8 cellular contexts compared by ENCODE assay signal in the genomic region with DNA sequence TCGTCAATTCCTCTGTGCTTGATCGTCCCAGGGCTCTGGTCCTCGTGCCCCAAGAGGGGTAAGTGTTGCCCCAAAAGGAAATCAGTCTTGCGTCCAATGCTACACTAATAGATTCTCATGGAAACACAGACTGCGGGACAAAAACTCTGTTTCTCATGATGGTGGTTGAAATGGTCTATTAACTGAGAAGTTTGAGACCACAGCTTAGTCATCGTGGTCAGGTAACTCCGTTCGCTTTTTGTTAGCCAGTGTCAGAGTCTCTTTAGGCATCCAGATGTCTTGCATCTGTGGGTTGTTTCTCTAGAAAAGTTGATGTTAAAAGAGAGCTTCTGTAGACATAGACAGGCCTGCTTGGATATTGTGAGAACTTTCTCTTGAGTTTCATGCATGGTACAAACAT.
DNase-seq lines count a peak whose midpoint lies in the region; ATAC-seq and TF ChIP-seq lines count a peak whose summit lies in the region.

No MANE protein-coding gene starts in this region.

- no peak overlapping the region for H2BK120ac ChIP-seq in IMR-90 (ENCODE audit: low read depth, low read length)
- H2BK120ac ChIP-seq in H9 (ENCODE audit: low read depth, low read length, poor library complexity, severe bottlenecking): no peak overlapping the region

- TF ChIP-seq EP300 in SK-N-SH (IDR thresholded peaks at IDR 0.05; ENCODE audit: borderline replicate concordance in 1 of 2, low read depth in 1 of 2, low read length in 1 of 2): no peak

- H3K9me3 ChIP-seq in IMR-90 (ENCODE audit: control insufficient read depth, insufficient read depth, low read length): no peaks in the 10 kb centered on the region
- H3K9me3 ChIP-seq in neutrophil: peaks cover 8% of the 10 kb centered on the region
- no peaks in the 10 kb centered on the region for H3K9me3 ChIP-seq in H9 (ENCODE audit: control insufficient read depth, low read depth, low read length)
- H3K9me3 ChIP-seq in SK-N-SH: no peaks in the 10 kb centered on the region

- H3K9ac ChIP-seq in IMR-90 (ENCODE audit: low read depth, low read length) (no peak overlapping the region), H9 (ENCODE audit: extremely low read depth, insufficient read length, low read length) (no peak overlapping the region), SK-N-SH (no peak overlapping the region)

- peak overlapping the region; percentile 48 for H3K27ac Mint-ChIP-seq in activated CD4-positive, alpha-beta T cell treated with anti-CD3 and anti-CD28 coated beads for 36 hours
- H3K27ac Mint-ChIP-seq in H9: peak overlapping the region in 1 of 3 experiments; percentile 3; a peak in 2 of 7 replicates

- peak; percentile 49 for ATAC-seq in activated CD4-positive, alpha-beta T cell treated with anti-CD3 and anti-CD28 coated beads for 36 hours
- ATAC-seq in IMR-90 (ENCODE audit: low read depth): no peak

- H2BK20ac ChIP-seq in IMR-90 (ENCODE audit: low read depth, low read length) (no peak overlapping the region), H9 (ENCODE audit: low read depth, low read length, poor library complexity, severe bottlenecking) (no peak overlapping the region)

- H2AK5ac ChIP-seq in IMR-90 (ENCODE audit: low read depth, low read length): no peak overlapping the region
- H2AK5ac ChIP-seq in H9 (ENCODE audit: insufficient read length, low read length): no peak overlapping the region

- no peak overlapping the region for H2BK12ac ChIP-seq in H9 (ENCODE audit: insufficient read length, low read depth, low read length)

- in situ Hi-C loops in IMR-90 (cut with MboI; ENCODE audit: low sequenced_read_pairs): no loop called here

- H3K4me3 Mint-ChIP-seq in activated CD4-positive, alpha-beta T cell treated with anti-CD3 and anti-CD28 coated beads for 36 hours: no peak overlapping the region
- H3K4me3 Mint-ChIP-seq in H9: no peak overlapping the region

- H3K9me2 ChIP-seq in SK-N-SH: no peaks in the 10 kb centered on the region

- CTCF ChIA-PET in activated CD4-positive, alpha-beta T cell treated with anti-CD3 and anti-CD28 coated beads for 36 hours (lab: Charles Lee): interaction anchor here (1.0 kb wide), 1 partner anchor 19 kb away, joined by 4 read pairs; no protein-coding TSS in a partner anchor
- CTCF ChIA-PET in IMR-90 (lab: Yijun Ruan, JAX): no interaction called here
- CTCF ChIA-PET in SK-N-SH (lab: Yijun Ruan, JAX): no interaction called here

- no peak overlapping the region for H3K14ac ChIP-seq in IMR-90 (replicated peaks; ENCODE audit: low read depth, low read length)
- H3K14ac ChIP-seq in H9 (ENCODE audit: insufficient read depth, low read length): no peak overlapping the region

- intact Hi-C loops in activated CD4-positive, alpha-beta T cell treated with anti-CD3 and anti-CD28 coated beads for 36 hours (cut with DNase I, micrococcal nuclease): no loop called here
- intact Hi-C loops in IMR-90 (cut with micrococcal nuclease): no loop called here

- H3K27ac ChIP-seq in IMR-90 (ENCODE audit: insufficient read depth, low read length) (no peak overlapping the region), neutrophil (peak overlapping the region; percentile 34), H9 (ENCODE audit: insufficient read length, low read depth, low read length) (no peak overlapping the region), SK-N-SH (ENCODE audit: low read depth in 2 of 2, low read length in 1 of 2) (no peak overlapping the region)

- H3K79me1 ChIP-seq in IMR-90 (ENCODE audit: low read depth in 1 of 2, low read length in 2 of 2) (no peaks in the 10 kb centered on the region), H9 (ENCODE audit: insufficient read depth, low read depth, low read length, poor library complexity, severe bottlenecking) (no peaks in the 10 kb centered on the region)

- TF ChIP-seq CTCF in IMR-90 (conservative IDR thresholded peaks at IDR 0.05; ENCODE audit: low read depth, low read length) (no peak), neutrophil (IDR thresholded peaks at IDR 0.05) (no peak), H9 (conservative IDR thresholded peaks at IDR 0.05) (no peak), SK-N-SH (IDR thresholded peaks at IDR 0.05) (no peak)

- H3K56ac ChIP-seq in IMR-90 (ENCODE audit: extremely low read depth, insufficient read depth, low read length) (no peak overlapping the region), H9 (ENCODE audit: insufficient read length, low read depth, low read length) (no peak overlapping the region)

- H3K4me1 Mint-ChIP-seq in activated CD4-positive, alpha-beta T cell treated with anti-CD3 and anti-CD28 coated beads for 36 hours: peaks cover 26% of the 10 kb centered on the region
- H3K4me1 Mint-ChIP-seq in H9: peaks cover 0 to 3% of the 10 kb centered on the region in 2 experiments; a peak in 2 of 4 replicates

- BruUV-seq in IMR-90 (replicated peaks; lab: Mats Ljungman, UMichigan): no TSS peak

- dilution Hi-C loops in IMR-90 (cut with HindIII; ENCODE audit: low sequenced_read_pairs, unreplicated experiment): no loop called here

- H3T11ph ChIP-seq in H9 (ENCODE audit: low read length): no peak overlapping the region

- H3K4me1 ChIP-seq in IMR-90 (ENCODE audit: control insufficient read depth, insufficient read depth, low read length): no peaks in the 10 kb centered on the region
- H3K4me1 ChIP-seq in neutrophil (ENCODE audit: control insufficient read depth in 1 of 2, insufficient read depth in 1 of 2, low read depth in 1 of 2, low read length in 1 of 2): no peaks in the 10 kb centered on the region
- H3K4me1 ChIP-seq in H9 (ENCODE audit: insufficient read depth, low read length): no peaks in the 10 kb centered on the region
- H3K4me1 ChIP-seq in SK-N-SH (ENCODE audit: control insufficient read depth in 1 of 2, insufficient read depth in 2 of 2, low read depth in 1 of 2, low read length in 1 of 2): peaks cover 0 to 22% of the 10 kb centered on the region in 2 experiments; a peak in 2 of 4 replicates

- no peak for TF ChIP-seq RAD21 in IMR-90 (IDR thresholded peaks at IDR 0.05; ENCODE audit: low read length)
- TF ChIP-seq RAD21 in SK-N-SH (IDR thresholded peaks at IDR 0.05; ENCODE audit: low read length): no peak

- H3F3A ChIP-seq in SK-N-SH (replicated peaks; ENCODE audit: insufficient read depth): no peaks in the 10 kb centered on the region

- peaks cover 48% of the 10 kb centered on the region for H3K36me3 Mint-ChIP-seq in activated CD4-positive, alpha-beta T cell treated with anti-CD3 and anti-CD28 coated beads for 36 hours (ENCODE audit: low read depth)
- peaks cover 22 to 82% (median 64%) of the 10 kb centered on the region in 3 experiments; a peak in 6 of 7 replicates for H3K36me3 Mint-ChIP-seq in H9 (ENCODE audit: insufficient read depth in 1 of 3, low read depth in 3 of 3)

- H3K18ac ChIP-seq in IMR-90 (ENCODE audit: low read depth, low read length) (no peak overlapping the region), H9 (ENCODE audit: insufficient read length, low read depth, low read length) (no peak overlapping the region)

- no peak overlapping the region for H3K4me3 ChIP-seq in IMR-90 (ENCODE audit: insufficient read depth, low read depth, low read length)
- H3K4me3 ChIP-seq in neutrophil (ENCODE audit: low read depth in 1 of 2, low read length in 1 of 2): no peak overlapping the region
- H3K4me3 ChIP-seq in SK-N-SH (ENCODE audit: low read depth in 2 of 2, low read length in 1 of 2): no peak overlapping the region

- no peak overlapping the region for H3K4ac ChIP-seq in IMR-90 (ENCODE audit: low read depth, low read length)
- H3K4ac ChIP-seq in H9 (ENCODE audit: low read depth, low read length): no peak overlapping the region

- POLR2A ChIA-PET in activated CD4-positive, alpha-beta T cell treated with anti-CD3 and anti-CD28 coated beads for 36 hours (lab: Charles Lee): interaction anchor here (0.7 kb wide), 1 partner anchor 16 kb away, joined by 3 read pairs; no protein-coding TSS in a partner anchor
- POLR2A ChIA-PET in IMR-90 (lab: Charles Lee; ENCODE audit: unreplicated experiment): no interaction called here
- POLR2A ChIA-PET in SK-N-SH (lab: Yijun Ruan, JAX): no interaction called here

- H2BK5ac ChIP-seq in IMR-90 (ENCODE audit: low read depth, low read length, poor library complexity, severe bottlenecking) (no peak overlapping the region), H9 (ENCODE audit: insufficient read length, low read length) (no peak overlapping the region)

- H2AFZ ChIP-seq in IMR-90 (replicated peaks; ENCODE audit: low read length, poor library complexity) (no peak overlapping the region), H9 (ENCODE audit: low read length) (no peak overlapping the region), SK-N-SH (ENCODE audit: low read depth) (no peak overlapping the region)

- H3K79me2 ChIP-seq in H9 (ENCODE audit: insufficient read depth, low read length) (no peaks in the 10 kb centered on the region), SK-N-SH (ENCODE audit: insufficient read depth) (no peaks in the 10 kb centered on the region)

- H3K4me2 ChIP-seq in IMR-90 (ENCODE audit: low read depth, low read length) (no peak overlapping the region), H9 (ENCODE audit: insufficient read depth, insufficient read length, low read length) (no peak overlapping the region), SK-N-SH (no peak overlapping the region)

- H2AK9ac ChIP-seq in IMR-90 (replicated peaks; ENCODE audit: low read depth, low read length, poor library complexity): no peak overlapping the region

- H3K27me3 Mint-ChIP-seq in activated CD4-positive, alpha-beta T cell treated with anti-CD3 and anti-CD28 coated beads for 36 hours: no peaks in the 10 kb centered on the region
- H3K27me3 Mint-ChIP-seq in H9 (ENCODE audit: low read depth): no peaks in the 10 kb centered on the region

- H3K9me3 Mint-ChIP-seq in activated CD4-positive, alpha-beta T cell treated with anti-CD3 and anti-CD28 coated beads for 36 hours (ENCODE audit: low read depth): no peaks in the 10 kb centered on the region
- H3K9me3 Mint-ChIP-seq in H9: no peaks in the 10 kb centered on the region

- H3K9me1 ChIP-seq in IMR-90 (ENCODE audit: insufficient read depth, low read length): no peaks in the 10 kb centered on the region; the same call in 1 of the 2 replicates

- H3K23ac ChIP-seq in IMR-90 (ENCODE audit: low read depth, low read length) (no peak overlapping the region), H9 (ENCODE audit: insufficient read length, low read depth, low read length) (no peak overlapping the region)

- H3K36me3 ChIP-seq in IMR-90 (ENCODE audit: control insufficient read depth, insufficient read depth, low read length) (no peaks in the 10 kb centered on the region), neutrophil (peaks cover 100% of the 10 kb centered on the region), SK-N-SH (replicated peaks in 1 of 2; ENCODE audit: control insufficient read depth in 1 of 2, insufficient read depth in 2 of 2, low read length in 1 of 2) (peaks cover 0 to 3% of the 10 kb centered on the region in 2 experiments)

- DNase-seq in activated CD4-positive, alpha-beta T cell treated with anti-CD3 and anti-CD28 coated beads for 36 hours: no peak
- no peak for DNase-seq in activated CD4-positive, alpha-beta T cell treated with anti-CD3 and anti-CD28 coated beads, Interleukin-2, amount 50 U/mL, for 4 hours
- peak; percentile 64 for DNase-seq in H4 (ENCODE audit: low spot score)
- peak; percentile 32 for DNase-seq in IMR-90
- no peak for DNase-seq in H9
- no peak for DNase-seq in SK-N-SH
- no peak for DNase-seq in germinal center (ENCODE audit: low spot score)

- no peak overlapping the region for H2BK15ac ChIP-seq in IMR-90 (ENCODE audit: low read depth, low read length)
- H2BK15ac ChIP-seq in H9 (ENCODE audit: low read depth, low read length): no peak overlapping the region

- no peak overlapping the region for H4K8ac ChIP-seq in IMR-90 (ENCODE audit: low read depth in 2 of 2, low read length in 2 of 2)
- no peak overlapping the region for H4K8ac ChIP-seq in H9 (replicated peaks; ENCODE audit: insufficient read length, low read depth, low read length)

- no CpG with 5 or more reads among the region's 8 CpGs for WGBS in IMR-90 (ENCODE audit: extremely low coverage in 2 of 2, insufficient read length in 1 of 2), 2 experiments
- WGBS in H9 (ENCODE audit: extremely low coverage, insufficient read length, low lambda C conversion rate): no CpG with 5 or more reads among the region's 8 CpGs
- 74% methylated on average over 8 of the region's 8 CpGs for WGBS in SK-N-SH (ENCODE audit: low lambda C conversion rate)

- H4K5ac ChIP-seq in IMR-90 (ENCODE audit: low read depth, low read length): no peak overlapping the region
- no peak overlapping the region for H4K5ac ChIP-seq in H9 (ENCODE audit: insufficient read length, low read depth, low read length)

- H4K91ac ChIP-seq in IMR-90 (ENCODE audit: insufficient read depth, low read depth, low read length) (no peak overlapping the region), H9 (ENCODE audit: insufficient read length, low read depth, low read length) (no peak overlapping the region)

- no peaks in the 10 kb centered on the region; the same call in none of the 2 replicates for H3K27me3 ChIP-seq in IMR-90 (ENCODE audit: control insufficient read depth, insufficient read depth, low read length)
- no peaks in the 10 kb centered on the region for H3K27me3 ChIP-seq in neutrophil
- H3K27me3 ChIP-seq in H9 (ENCODE audit: insufficient read depth, low read length): no peaks in the 10 kb centered on the region
- no peaks in the 10 kb centered on the region for H3K27me3 ChIP-seq in SK-N-SH (ENCODE audit: insufficient read depth)

- no peak for TF ChIP-seq POLR2A in IMR-90 (IDR thresholded peaks at IDR 0.05; ENCODE audit: low read depth, low read length)

- H4K20me1 ChIP-seq in IMR-90 (ENCODE audit: insufficient read depth, low read length) (no peaks in the 10 kb centered on the region), H9 (ENCODE audit: control insufficient read depth, insufficient read depth, insufficient read length) (no peaks in the 10 kb centered on the region), SK-N-SH (ENCODE audit: insufficient read depth) (no peaks in the 10 kb centered on the region)

- H3K23me2 ChIP-seq in H9 (ENCODE audit: insufficient read length, low read depth, low read length, poor library complexity, severe bottlenecking): no peaks in the 10 kb centered on the region

Comparison
In these comparisons a context has a peak if more than half of its experiments do, and no peak if none do; other contexts are left out.
1. DNase-seq: peak in H4 (single experiment) and IMR-90 (single experiment); none in activated CD4-positive, alpha-beta T cell treated with anti-CD3 and anti-CD28 coated beads for 36 hours (single experiment), activated CD4-positive, alpha-beta T cell treated with anti-CD3 and anti-CD28 coated beads, Interleukin-2, amount 50 U/mL, for 4 hours (0 of 2), H9 (single experiment), SK-N-SH (single experiment) and germinal center (single experiment).